In genomic region chr1:64006276-64007051, GRCh38 we compare ENCODE assay signal across 1 cellular context.
TF ChIP-seq lines count a peak whose summit lies in the region.

No MANE protein-coding gene starts in this region.

TF ChIP-seq in HepG2, 621 proteins besides CTCF, POLR2A, EP300 and RAD21 (continued from another document):
- TF ChIP-seq AHDC1 (CRISPR knock-in tag; IDR thresholded peaks at IDR 0.05; ENCODE audit: borderline replicate concordance) (peak; percentile 45; the same call in 1 of the 2 replicates), TMF1 (CRISPR knock-in tag; IDR thresholded peaks at IDR 0.05; ENCODE audit: low read depth) (no peak), RNF2 (conservative IDR thresholded peaks at IDR 0.05; ENCODE audit: low read depth) (no peak), FOSL2 (CRISPR knock-in tag; IDR thresholded peaks at IDR 0.05) (0 out of 2 replicates have a peak, but pooled peaks have one; percentile 45), ETV5 (CRISPR knock-in tag; IDR thresholded peaks at IDR 0.05; ENCODE audit: borderline replicate concordance) (peak; percentile 19; the same call in 1 of the 2 replicates), ZNF574 (CRISPR knock-in tag; IDR thresholded peaks at IDR 0.05) (no peak), HNRNPUL1 (IDR thresholded peaks at IDR 0.05; ENCODE audit: low read depth, low read length) (no peak), ZNF282 (IDR thresholded peaks at IDR 0.05; ENCODE audit: partially characterized antibody) (no peak), ZNF780A (CRISPR knock-in tag; IDR thresholded peaks at IDR 0.05) (no peak), ELF4 (CRISPR knock-in tag; IDR thresholded peaks at IDR 0.05; ENCODE audit: borderline replicate concordance) (no peak), ZNF576 (CRISPR knock-in tag; IDR thresholded peaks at IDR 0.05) (no peak), SOX13 (IDR thresholded peaks at IDR 0.05) (no peak), SOX13 (CRISPR knock-in tag; conservative IDR thresholded peaks at IDR 0.05 in 1 of 2, IDR thresholded peaks at IDR 0.05 in 1 of 2) (peak in 1 of 2 experiments; percentile 41; a peak in 1 of 4 replicates), ZNF646 (CRISPR knock-in tag; IDR thresholded peaks at IDR 0.05) (no peak), TFDP2 (CRISPR knock-in tag; IDR thresholded peaks at IDR 0.05) (no peak), KDM5B (CRISPR knock-in tag; IDR thresholded peaks at IDR 0.05; ENCODE audit: borderline replicate concordance) (no peak), BCL6 (CRISPR knock-in tag; IDR thresholded peaks at IDR 0.05) (no peak)
